10 cellular contexts compared by ENCODE assay signal in genomic region chr2:122340246-122340645, GRCh38.
DNase-seq lines count a peak whose midpoint lies in the region; ATAC-seq and TF ChIP-seq lines count a peak whose summit lies in the region.
"Had no signal": no experiment of that assay in that cellular context is flagged by ENCODE, and none has a peak within 500 bp of the region (broad histone marks: within the 10 kb centered on the region; RNA-seq: fewer than 3 reads in every experiment).

No MANE protein-coding gene starts in this region.

- H3K27me3 ChIP-seq in RWPE2 (ENCODE audit: insufficient read depth, poor library complexity, severe bottlenecking): no peaks in the 10 kb centered on the region
- H3K27me3 ChIP-seq: neutrophil had no signal

- TF ChIP-seq CTCF in RWPE2 (IDR thresholded peaks at IDR 0.05; ENCODE audit: poor library complexity, severe bottlenecking): no peak

- H3K27ac ChIP-seq in RWPE2 (ENCODE audit: poor library complexity, severe bottlenecking): no peak overlapping the region
- H3K27ac ChIP-seq: neutrophil had no signal

- no peaks in the 10 kb centered on the region for H3K9me3 ChIP-seq in RWPE2 (ENCODE audit: severe bottlenecking)
- H3K9me3 ChIP-seq: neutrophil had no signal

- no peaks in the 10 kb centered on the region for H3K4me1 ChIP-seq in RWPE2 (ENCODE audit: insufficient read depth, poor library complexity, severe bottlenecking)

- ATAC-seq in GM18870 (IDR thresholded peaks at IDR 0.05; ENCODE audit: unreplicated experiment) (peak; percentile 99), GM21786 (IDR thresholded peaks at IDR 0.05; ENCODE audit: unreplicated experiment) (peak; percentile 99), HG03457 (IDR thresholded peaks at IDR 0.05; ENCODE audit: unreplicated experiment) (peak; percentile 94), RWPE2 (ENCODE audit: low read depth) (peak; percentile 60; the same call in 2 of the 3 replicates)
- ATAC-seq in activated CD4-positive, CD25-positive, alpha-beta regulatory T cell treated with anti-CD3 and anti-CD28 coated beads, Interleukin-2, amount 50 U/mL, for 24 hours: no peak

- H3K4me3 ChIP-seq in RWPE2 (ENCODE audit: severe bottlenecking): no peak overlapping the region

- no peaks in the 10 kb centered on the region for H3K36me3 ChIP-seq in RWPE2 (ENCODE audit: low read depth)
- H3K36me3 ChIP-seq: neutrophil had no signal

- DNase-seq in RWPE2 (ENCODE audit: low spot score) (no peak), DMS114 treated with DMSO at 0.1 percent for 48 hours (lab: John Stamatoyannopoulos, UW; ENCODE audit: unreplicated experiment) (no peak), HuH-7.5 (ENCODE audit: low spot score) (no peak)
- no peak for DNase-seq in effector CD4-positive, alpha-beta T cell
- DNase-seq: IMR-90 had no signal

Comparison
In these comparisons a context has a peak if more than half of its experiments do, and no peak if none do; other contexts are left out.
1. ATAC-seq: peak in GM18870 (single experiment), GM21786 (single experiment), HG03457 (single experiment) and RWPE2 (single experiment); none in activated CD4-positive, CD25-positive, alpha-beta regulatory T cell treated with anti-CD3 and anti-CD28 coated beads, Interleukin-2, amount 50 U/mL, for 24 hours (0 of 2).